In genomic region chr17:49496183-49496865, GRCh38 we compare ENCODE assay signal across 1 cellular context.
TF ChIP-seq lines count a peak whose summit lies in the region.

No MANE protein-coding gene starts in this region.

TF ChIP-seq in GM12878, 131 proteins besides CTCF, POLR2A, EP300 and RAD21 (continued from another document):
- TF ChIP-seq ZNF687 (IDR thresholded peaks at IDR 0.05): no peak
- TF ChIP-seq DPF2 (IDR thresholded peaks at IDR 0.05): 0 out of 2 replicates have a peak, but pooled peaks have one; percentile 29
- no peak for TF ChIP-seq NR2F1 (conservative IDR thresholded peaks at IDR 0.05)
- 0 out of 2 replicates have a peak, but pooled peaks have one; percentile 20 for TF ChIP-seq EZH2 (IDR thresholded peaks at IDR 0.05; ENCODE audit: borderline replicate concordance, control insufficient read depth, low read depth, low read length)
- TF ChIP-seq GATAD2B (conservative IDR thresholded peaks at IDR 0.05; ENCODE audit: low read depth): peak; percentile 45; the same call in 1 of the 2 replicates
- no peak for TF ChIP-seq PML (IDR thresholded peaks at IDR 0.05; ENCODE audit: low read length)
- TF ChIP-seq SIN3A (IDR thresholded peaks at IDR 0.05; ENCODE audit: low read depth, low read length): no peak
- TF ChIP-seq MEF2A (IDR thresholded peaks at IDR 0.05; ENCODE audit: insufficient read depth, low read depth, low read length): no peak
- TF ChIP-seq SMC3 (IDR thresholded peaks at IDR 0.05; ENCODE audit: borderline replicate concordance, low read length): peak; percentile 43; the same call in 1 of the 2 replicates
- TF ChIP-seq RCOR1 (conservative IDR thresholded peaks at IDR 0.05; ENCODE audit: low read depth, low read length): no peak
- TF ChIP-seq, protein P1, sequence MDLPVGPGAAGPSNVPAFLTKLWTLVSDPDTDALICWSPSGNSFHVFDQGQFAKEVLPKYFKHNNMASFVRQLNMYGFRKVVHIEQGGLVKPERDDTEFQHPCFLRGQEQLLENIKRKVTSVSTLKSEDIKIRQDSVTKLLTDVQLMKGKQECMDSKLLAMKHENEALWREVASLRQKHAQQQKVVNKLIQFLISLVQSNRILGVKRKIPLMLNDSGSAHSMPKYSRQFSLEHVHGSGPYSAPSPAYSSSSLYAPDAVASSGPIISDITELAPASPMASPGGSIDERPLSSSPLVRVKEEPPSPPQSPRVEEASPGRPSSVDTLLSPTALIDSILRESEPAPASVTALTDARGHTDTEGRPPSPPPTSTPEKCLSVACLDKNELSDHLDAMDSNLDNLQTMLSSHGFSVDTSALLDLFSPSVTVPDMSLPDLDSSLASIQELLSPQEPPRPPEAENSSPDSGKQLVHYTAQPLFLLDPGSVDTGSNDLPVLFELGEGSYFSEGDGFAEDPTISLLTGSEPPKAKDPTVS (IDR thresholded peaks at IDR 0.05; ENCODE audit: low read depth, low read length): no peak
- no peak for TF ChIP-seq REST (IDR thresholded peaks at IDR 0.05; ENCODE audit: low read depth, low read length)
- no peak for TF ChIP-seq BRCA1 (IDR thresholded peaks at IDR 0.05; ENCODE audit: low read depth, low read length)
- no peak for TF ChIP-seq NKRF (conservative IDR thresholded peaks at IDR 0.05)
- TF ChIP-seq, protein P2, sequence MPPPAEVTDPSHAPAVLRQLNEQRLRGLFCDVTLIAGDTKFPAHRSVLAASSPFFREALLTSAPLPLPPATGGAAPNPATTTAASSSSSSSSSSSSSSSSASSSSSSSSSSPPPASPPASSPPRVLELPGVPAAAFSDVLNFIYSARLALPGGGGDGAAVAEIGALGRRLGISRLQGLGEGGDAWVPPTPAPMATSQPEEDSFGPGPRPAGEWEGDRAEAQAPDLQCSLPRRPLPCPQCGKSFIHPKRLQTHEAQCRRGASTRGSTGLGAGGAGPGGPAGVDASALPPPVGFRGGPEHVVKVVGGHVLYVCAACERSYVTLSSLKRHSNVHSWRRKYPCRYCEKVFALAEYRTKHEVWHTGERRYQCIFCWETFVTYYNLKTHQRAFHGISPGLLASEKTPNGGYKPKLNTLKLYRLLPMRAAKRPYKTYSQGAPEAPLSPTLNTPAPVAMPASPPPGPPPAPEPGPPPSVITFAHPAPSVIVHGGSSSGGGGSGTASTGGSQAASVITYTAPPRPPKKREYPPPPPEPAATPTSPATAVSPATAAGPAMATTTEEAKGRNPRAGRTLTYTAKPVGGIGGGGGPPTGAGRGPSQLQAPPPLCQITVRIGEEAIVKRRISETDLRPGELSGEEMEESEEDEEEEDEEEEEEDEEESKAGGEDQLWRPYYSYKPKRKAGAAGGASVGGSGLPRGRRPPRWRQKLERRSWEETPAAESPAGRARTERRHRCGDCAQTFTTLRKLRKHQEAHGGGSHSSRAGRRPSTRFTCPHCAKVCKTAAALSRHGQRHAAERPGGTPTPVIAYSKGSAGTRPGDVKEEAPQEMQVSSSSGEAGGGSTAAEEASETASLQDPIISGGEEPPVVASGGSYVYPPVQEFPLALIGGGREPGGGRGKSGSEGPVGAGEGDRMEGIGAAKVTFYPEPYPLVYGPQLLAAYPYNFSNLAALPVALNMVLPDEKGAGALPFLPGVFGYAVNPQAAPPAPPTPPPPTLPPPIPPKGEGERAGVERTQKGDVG (CRISPR knock-in tag; IDR thresholded peaks at IDR 0.05): no peak
- TF ChIP-seq ZNF217 (IDR thresholded peaks at IDR 0.05): no peak
- TF ChIP-seq SUZ12 (IDR thresholded peaks at IDR 0.05; ENCODE audit: unreplicated experiment): peak; percentile 26
- TF ChIP-seq JUNB (IDR thresholded peaks at IDR 0.05): no peak
- TF ChIP-seq LARP7 (IDR thresholded peaks at IDR 0.05): peak; percentile 76
- TF ChIP-seq YY1 (IDR thresholded peaks at IDR 0.05; ENCODE audit: low read depth, low read length): peak; percentile 55; the same call in 1 of the 2 replicates
- TF ChIP-seq E2F4 (IDR thresholded peaks at IDR 0.05; ENCODE audit: low read depth, low read length): no peak
- TF ChIP-seq CHD4 (IDR thresholded peaks at IDR 0.05): no peak
- no peak for TF ChIP-seq MLLT1 (IDR thresholded peaks at IDR 0.05)
- TF ChIP-seq BCL11A (IDR thresholded peaks at IDR 0.05; ENCODE audit: low read depth, low read length): no peak
- no peak for TF ChIP-seq SUPT20H (IDR thresholded peaks at IDR 0.05; ENCODE audit: borderline replicate concordance, control insufficient read depth, low read depth, low read length)
- TF ChIP-seq, protein P3, sequence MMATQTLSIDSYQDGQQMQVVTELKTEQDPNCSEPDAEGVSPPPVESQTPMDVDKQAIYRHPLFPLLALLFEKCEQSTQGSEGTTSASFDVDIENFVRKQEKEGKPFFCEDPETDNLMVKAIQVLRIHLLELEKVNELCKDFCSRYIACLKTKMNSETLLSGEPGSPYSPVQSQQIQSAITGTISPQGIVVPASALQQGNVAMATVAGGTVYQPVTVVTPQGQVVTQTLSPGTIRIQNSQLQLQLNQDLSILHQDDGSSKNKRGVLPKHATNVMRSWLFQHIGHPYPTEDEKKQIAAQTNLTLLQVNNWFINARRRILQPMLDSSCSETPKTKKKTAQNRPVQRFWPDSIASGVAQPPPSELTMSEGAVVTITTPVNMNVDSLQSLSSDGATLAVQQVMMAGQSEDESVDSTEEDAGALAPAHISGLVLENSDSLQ (IDR thresholded peaks at IDR 0.05): no peak
- no peak for TF ChIP-seq RELA (IDR thresholded peaks at IDR 0.05; ENCODE audit: borderline replicate concordance, partially characterized antibody)
